ENCODE assay signal across 8 cellular contexts in genomic region chr17:42744806-42745617, GRCh38.
DNase-seq lines count a peak whose midpoint lies in the region; ATAC-seq lines count a peak whose summit lies in the region.

Gene EZH1, minus strand, starts transcription at chr17:42745040. Its CDS starts 16,099 bp downstream, at chr17:42728941.

- peak; percentile 85 for ATAC-seq in HG03460 (IDR thresholded peaks at IDR 0.05; ENCODE audit: unreplicated experiment)

- peak; percentile 93 for DNase-seq in Ammon's horn (ENCODE audit: low spot score)
- peak; percentile 99 for DNase-seq in GM19238 (ENCODE audit: insufficient read length, low spot score)
- DNase-seq in NCI-H748 (lab: John Stamatoyannopoulos, UW; ENCODE audit: unreplicated experiment), result peak; percentile 96
- peak; percentile 89 for DNase-seq in activated CD4-positive, alpha-beta T cell treated with anti-CD3 and anti-CD28 coated beads, Interleukin-2, amount 50 U/mL, for 1 hour
- DNase-seq in cortex of kidney (lab: John Stamatoyannopoulos, UW), result peak; percentile 62
- peak; percentile 97 for DNase-seq in left kidney (ENCODE audit: low read depth, low spot score)
- peak; percentile 92 for DNase-seq in stimulated activated CD4-positive, alpha-beta T cell treated with anti-CD3 and anti-CD28 coated beads, Interleukin-1b, Interleukin-23, amount 100 ng/mL, for 48 hours

Comparison
In these comparisons a context has a peak if more than half of its experiments do, and no peak if none do; other contexts are left out.
1. Peak in every context shown above with its lines: DNase-seq and ATAC-seq.